8 cellular contexts compared by ENCODE assay signal in the genomic region with DNA sequence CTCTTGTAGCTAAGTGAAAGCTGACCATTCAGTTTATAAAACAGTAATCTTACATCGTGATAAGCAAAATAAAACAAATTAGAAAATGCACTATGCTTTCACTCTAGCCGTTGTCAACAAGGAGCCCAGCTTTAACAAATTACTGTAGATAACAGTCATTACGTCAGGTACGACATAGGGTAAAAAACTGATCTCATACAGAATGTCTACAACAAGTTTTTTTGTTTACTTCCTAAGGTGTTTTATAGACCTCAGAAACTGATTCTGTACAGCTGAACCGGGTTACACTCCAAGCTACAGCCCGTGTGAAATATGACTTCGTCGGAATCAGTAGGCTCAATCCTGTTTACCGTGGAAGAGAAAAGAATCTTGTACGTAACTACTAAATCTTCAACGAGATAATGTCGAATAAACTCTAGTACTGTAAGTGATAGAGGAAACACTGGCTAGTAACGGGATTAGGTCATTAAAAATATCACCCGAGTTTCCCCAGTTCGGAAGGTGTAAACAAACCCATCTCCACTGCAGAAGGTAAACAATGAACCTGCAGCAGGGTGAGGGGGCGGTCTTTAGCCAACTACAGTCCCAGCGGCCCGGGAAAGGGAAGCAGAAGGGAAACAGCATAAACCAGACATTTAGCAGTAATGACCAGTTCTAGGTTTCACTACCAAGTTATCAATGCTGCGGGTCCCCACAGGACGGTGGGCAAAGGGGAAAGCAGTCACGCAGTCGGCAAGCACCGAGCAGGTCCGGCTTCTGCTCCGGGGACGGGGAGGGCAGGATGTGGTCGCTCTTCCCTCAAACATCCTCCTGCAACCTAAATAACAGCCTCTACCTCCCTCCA. TPM values are rescaled to one million over a fixed set of nuclear protein-coding genes. Genes with fewer than 3 reads are reported as not detected.
DNase-seq lines count a peak whose midpoint lies in the region; ATAC-seq and TF ChIP-seq lines count a peak whose summit lies in the region.

No MANE protein-coding gene starts in this region.

- no peak for TF ChIP-seq POLR2A in HCT116 (IDR thresholded peaks at IDR 0.05; ENCODE audit: borderline replicate concordance, extremely low read depth, insufficient read depth, insufficient read length)

- CTCF ChIA-PET in HCT116 (lab: Charles Lee): no interaction called here

- POLR2A ChIA-PET in HCT116 (lab: Charles Lee): no interaction called here

- peaks cover 32% of the 10 kb centered on the region for H3K4me1 Mint-ChIP-seq in brain

- peak; percentile 2 for TF ChIP-seq CTCF in GM12873 (IDR thresholded peaks at IDR 0.05; ENCODE audit: insufficient read depth, low read depth, low read length, missing control alignments)
- no peak for TF ChIP-seq CTCF in HCT116 (IDR thresholded peaks at IDR 0.05 in 2 of 3, conservative IDR thresholded peaks at IDR 0.05 in 1 of 3; ENCODE audit: borderline replicate concordance in 1 of 3, insufficient read depth in 1 of 3, low read depth in 2 of 3, low read length in 2 of 3)
- no peak for TF ChIP-seq CTCF in brain (conservative IDR thresholded peaks at IDR 0.05)

- peaks cover 0 to 2% (median 0%) of the 10 kb centered on the region in 5 experiments for H3K9me3 Mint-ChIP-seq in brain

- H3K4me1 ChIP-seq in HCT116 (ENCODE audit: control insufficient read depth in 1 of 2, insufficient read depth in 2 of 2, low read length in 2 of 2) (peaks cover 5 to 28% of the 10 kb centered on the region in 2 experiments; a peak in 3 of 4 replicates), iPS-20b (ENCODE audit: insufficient read depth, low read length) (peaks cover 18% of the 10 kb centered on the region; the same call in 1 of the 2 replicates), skeletal muscle tissue (ENCODE audit: control insufficient read depth in 3 of 3, insufficient read depth in 3 of 3, low read length in 3 of 3) (peaks cover 5 to 27% (median 15%) of the 10 kb centered on the region in 3 donors)

- TF ChIP-seq RAD21 in HCT116 (IDR thresholded peaks at IDR 0.05; ENCODE audit: low read depth): no peak

- peaks cover 52% of the 10 kb centered on the region for H3K79me2 ChIP-seq in HCT116 (ENCODE audit: insufficient read depth, low read length)

- H3K9me2 ChIP-seq in HCT116 (ENCODE audit: insufficient read depth): no peaks in the 10 kb centered on the region

- H3K27ac Mint-ChIP-seq in brain: peak overlapping the region; percentile 93 to 99 (median 97)

- H2AFZ ChIP-seq in HCT116 (ENCODE audit: low read depth, low read length, poor library complexity, severe bottlenecking): no peak overlapping the region

- H3K9me3 ChIP-seq in HCT116 (ENCODE audit: control insufficient read depth in 1 of 2, insufficient read depth in 1 of 2, low read depth in 1 of 2, low read length in 2 of 2) (no peaks in the 10 kb centered on the region), MG63 (no peaks in the 10 kb centered on the region; the same call in 1 of the 2 replicates), iPS-20b (ENCODE audit: insufficient read depth, low read depth, low read length) (no peaks in the 10 kb centered on the region), skeletal muscle tissue (ENCODE audit: control insufficient read depth in 3 of 3, low read length in 3 of 3) (no peaks in the 10 kb centered on the region)

- H3K27ac ChIP-seq in HCT116 (ENCODE audit: low read depth, low read length): peak overlapping the region; percentile 80
- H3K27ac ChIP-seq in iPS-20b (ENCODE audit: low read length): peak overlapping the region; percentile 72
- peak overlapping the region; percentile 98 for H3K27ac ChIP-seq in skeletal muscle tissue (ENCODE audit: low read depth, low read length)

- H3K4me3 ChIP-seq in HCT116 (replicated peaks in 1 of 2; ENCODE audit: low read depth in 1 of 2, low read length in 2 of 2) (peak overlapping the region; percentile 82 to 87), MG63 (peak overlapping the region; percentile 99), iPS-20b (ENCODE audit: low read length) (peak overlapping the region; percentile 97), skeletal muscle tissue (ENCODE audit: low read length in 3 of 3) (peak overlapping the region; percentile 92 to 96 (median 95))

- peak overlapping the region; percentile 76 for H3K4me2 ChIP-seq in HCT116 (ENCODE audit: low read length)

- RAD21 ChIA-PET in HCT116 (lab: Charles Lee; ENCODE audit: low non-redundant PET in 1 of 2, low total read pairs in 2 of 2, uncharacterized antibody in 2 of 2, unreplicated experiment in 2 of 2): no interaction called here

- ATAC-seq in HCT116: peak; percentile 18

- DNase-seq in HCT116 (ENCODE audit: low read depth, low spot score) (no peak), MG63 (no peak), T-helper 2 cell (peak; percentile 18 to 89 (median 46)), GM03348 (ENCODE audit: low spot score) (no peak)

- H3K9ac ChIP-seq in HCT116 (ENCODE audit: low read length): peak overlapping the region; percentile 77
- H3K9ac ChIP-seq in iPS-20b (ENCODE audit: low read depth, low read length): peak overlapping the region; percentile 94
- peak overlapping the region; percentile 95 to 97 (median 96) for H3K9ac ChIP-seq in skeletal muscle tissue (ENCODE audit: low read depth in 1 of 3, low read length in 3 of 3)

- H3K4me3 Mint-ChIP-seq in brain: peak overlapping the region; percentile 92 to 99 (median 95)

- peaks cover 18% of the 10 kb centered on the region for H3K36me3 Mint-ChIP-seq in brain

- no peaks in the 10 kb centered on the region for H4K20me1 ChIP-seq in HCT116 (ENCODE audit: insufficient read depth)

- H3K27me3 ChIP-seq in HCT116 (ENCODE audit: insufficient read depth, low read length): no peaks in the 10 kb centered on the region
- H3K27me3 ChIP-seq in MG63: no peaks in the 10 kb centered on the region
- no peaks in the 10 kb centered on the region for H3K27me3 ChIP-seq in iPS-20b (ENCODE audit: insufficient read depth, low read length)
- H3K27me3 ChIP-seq in skeletal muscle tissue (ENCODE audit: control insufficient read depth in 3 of 3, insufficient read depth in 3 of 3, low read length in 3 of 3): no peaks in the 10 kb centered on the region

- no TSS peak for BruUV-seq in HCT116 (replicated peaks; lab: Mats Ljungman, UMichigan)

- H3K27me3 Mint-ChIP-seq in brain: peaks cover 17% of the 10 kb centered on the region

- intact Hi-C loops in HCT116 (cut with micrococcal nuclease): no loop called here

- H3K36me3 ChIP-seq in HCT116 (ENCODE audit: control insufficient read depth in 1 of 2, insufficient read depth in 2 of 2, low read length in 2 of 2) (no peaks in the 10 kb centered on the region), MG63 (peaks cover 24% of the 10 kb centered on the region), iPS-20b (ENCODE audit: insufficient read depth, low read depth, low read length) (no peaks in the 10 kb centered on the region), skeletal muscle tissue (ENCODE audit: control insufficient read depth in 3 of 3, insufficient read depth in 3 of 3, low read length in 3 of 3) (no peaks in the 10 kb centered on the region)

TF ChIP-seq in HCT116, 20 proteins besides CTCF, POLR2A, EP300 and RAD21:
- TF ChIP-seq POLR2AphosphoS5 (IDR thresholded peaks at IDR 0.05; ENCODE audit: low read depth, low read length) (0 out of 2 replicates have a peak, but pooled peaks have one; percentile 32), EZH2phosphoT487 (IDR thresholded peaks at IDR 0.05; ENCODE audit: borderline replicate concordance) (no peak), EGR1 (IDR thresholded peaks at IDR 0.05; ENCODE audit: low read depth) (peak; percentile 67)

RNA-seq across cellular contexts. Expression of gene RICTOR, which starts 1.1 kb away (rescaled TPM):
- total RNA-seq in HCT116 (2021; ENCODE audit: unreplicated experiment) (21.7 TPM), skeletal muscle tissue (32.9 TPM)
- 3.5 and 4.4 TPM in 2 replicates for polyA plus RNA-seq in HCT116 (2012)
- total RNA-seq in MG63 (2014; rRNA removed; shearing (Covaris generic); ENCODE audit: low replicate concordance): 13.1 and 15.6 TPM in 2 replicates
- 1.3 TPM for polyA plus RNA-seq in brain (ENCODE audit: insufficient read depth, low read depth, low replicate concordance)

Comparison
In these comparisons a context has a peak if more than half of its experiments do, and no peak if none do; other contexts are left out.
1. DNase-seq: peak in T-helper 2 cell (5 of 5); none in HCT116 (single experiment), MG63 (single experiment) and GM03348 (single experiment).
2. Peak in every context shown above with its lines, with median percentiles within 50 percentile points of each other: H3K27ac ChIP-seq, H3K4me3 ChIP-seq and H3K9ac ChIP-seq.